In genomic region chr15:78072080-78072892, GRCh38 we compare ENCODE assay signal across 9 cellular contexts. TPM values are rescaled to one million over a fixed set of nuclear protein-coding genes. Genes with fewer than 3 reads are reported as not detected.
DNase-seq lines count a peak whose midpoint lies in the region; ATAC-seq and TF ChIP-seq lines count a peak whose summit lies in the region.
"Had no signal": no experiment of that assay in that cellular context is flagged by ENCODE, and none has a peak within 500 bp of the region (broad histone marks: within the 10 kb centered on the region; RNA-seq: fewer than 3 reads in every experiment).

No MANE protein-coding gene starts in this region.

- peak overlapping the region; percentile 27 to 60 for H3K9ac ChIP-seq in mucosa of rectum (ENCODE audit: low read depth in 1 of 2, low read length in 2 of 2)

- H3K9me3 ChIP-seq in mucosa of rectum (ENCODE audit: control insufficient read depth in 2 of 2, low read length in 2 of 2): no peaks in the 10 kb centered on the region

- H3K4me1 ChIP-seq in mucosa of rectum (ENCODE audit: control insufficient read depth in 2 of 2, insufficient read depth in 2 of 2, low read length in 2 of 2): peaks cover 58 to 70% of the 10 kb centered on the region in 2 donors

- H3K27me3 ChIP-seq in mucosa of rectum (ENCODE audit: control insufficient read depth in 2 of 2, insufficient read depth in 2 of 2, low read length in 2 of 2): no peaks in the 10 kb centered on the region

- in situ Hi-C loops in KBM-7 (cut with MboI; ENCODE audit: low pct_unique_long_range_greater_than_20kb, low sequenced_read_pairs): no loop called here

- CTCF ChIA-PET in AG04449 (lab: Yijun Ruan, JAX): interaction anchor here (1.2 to 2.7 kb wide), 3 partner anchors 10 to 105 kb away, joined by 3 to 10 read pairs (median 3); no protein-coding TSS in a partner anchor

- no peak for TF ChIP-seq CTCF in AG04449 (IDR thresholded peaks at IDR 0.05; ENCODE audit: insufficient read depth, low read length, missing control alignments)
- TF ChIP-seq CTCF in coronary artery (IDR thresholded peaks at IDR 0.05): no peak

- POLR2A ChIA-PET in AG04449 (lab: Yijun Ruan, JAX): interaction anchor here (1.5 kb wide), 1 partner anchor 22 kb away, joined by 4 read pairs; no protein-coding TSS in a partner anchor

- DNase-seq in AG04449 (ENCODE audit: low read depth, low spot score) (peak; percentile 90), LHCN-M2 (ENCODE audit: low read depth) (peak; percentile 77), coronary artery (ENCODE audit: low spot score) (no peak), SHP77 (lab: John Stamatoyannopoulos, UW) (no peak), KBM-7 (no peak)
- DNase-seq in activated CD4-positive, CD25-positive, alpha-beta regulatory T cell treated with anti-CD3 and anti-CD28 coated beads, Interleukin-2, amount 50 U/mL, for 72 hours: no peak

- no peak for ATAC-seq in esophagus mucosa

- peaks cover 0 to 4% of the 10 kb centered on the region in 2 donors for H3K36me3 ChIP-seq in mucosa of rectum (ENCODE audit: control insufficient read depth in 2 of 2, insufficient read depth in 2 of 2, low read length in 2 of 2)

- H3K27ac ChIP-seq in coronary artery (peak overlapping the region; percentile 22 to 78), mucosa of rectum (ENCODE audit: low read depth in 2 of 2, low read length in 2 of 2) (peak overlapping the region; percentile 81 to 82)
- H3K27ac ChIP-seq: epithelial cell of prostate had no signal

- peak overlapping the region; percentile 16 for H3K4me3 ChIP-seq in AG04449 (ENCODE audit: low read depth, low read length)
- H3K4me3 ChIP-seq in coronary artery: peak overlapping the region; percentile 46
- H3K4me3 ChIP-seq in mucosa of rectum (ENCODE audit: low read length in 2 of 2): peak overlapping the region; percentile 32 to 34

RNA-seq across cellular contexts. Expression of gene TBC1D2B, which starts 5.2 kb away (rescaled TPM):
- 26.9 and 30.6 TPM in 2 replicates for total RNA-seq in LHCN-M2 (2014; rRNA removed)
- polyA plus RNA-seq in LHCN-M2 (2012): 25.5 TPM
- 18.6 TPM for total RNA-seq in esophagus mucosa

RNA-seq across cellular contexts. Expression of gene SH2D7, which starts 20.1 kb away (rescaled TPM):
- not detected in 2 replicates for total RNA-seq in LHCN-M2 (2014; rRNA removed)
- 0.04 TPM for polyA plus RNA-seq in LHCN-M2 (2012)
- total RNA-seq in esophagus mucosa: not detected

RNA-seq across cellular contexts. Expression of gene CIB2, which starts 59.0 kb away (rescaled TPM):
- total RNA-seq in LHCN-M2 (2014; rRNA removed) (1.4 and 1.8 TPM in 2 replicates), esophagus mucosa (5.6 TPM)
- polyA plus RNA-seq in LHCN-M2 (2012): 3.9 TPM

Comparison
In these comparisons a context has a peak if more than half of its experiments do, and no peak if none do; other contexts are left out.
1. DNase-seq: peak in AG04449 (single experiment) and LHCN-M2 (single experiment); none in coronary artery (single experiment), SHP77 (0 of 2), activated CD4-positive, CD25-positive, alpha-beta regulatory T cell treated with anti-CD3 and anti-CD28 coated beads, Interleukin-2, amount 50 U/mL, for 72 hours (single experiment) and KBM-7 (single experiment).
2. Peak in every context shown above with its lines, with median percentiles within 50 percentile points of each other: H3K4me3 ChIP-seq.